Comparison of ENCODE assay signal across 19 cellular contexts in genomic region chr7:18179058-18179457, GRCh38.
DNase-seq lines count a peak whose midpoint lies in the region; ATAC-seq and TF ChIP-seq lines count a peak whose summit lies in the region.
"Had no signal": no experiment of that assay in that cellular context is flagged by ENCODE, and none has a peak within 500 bp of the region (broad histone marks: within the 10 kb centered on the region; RNA-seq: fewer than 3 reads in every experiment).

No MANE protein-coding gene starts in this region.

- H3K27ac Mint-ChIP-seq in CD8-positive, alpha-beta T cell, result no peak overlapping the region
- H3K27ac Mint-ChIP-seq: activated CD4-positive, alpha-beta T cell treated with anti-CD3 and anti-CD28 coated beads for 36 hours had no signal

- POLR2A ChIA-PET in CD8-positive, alpha-beta T cell (lab: Charles Lee), result no interaction called here

- intact Hi-C loops in esophagus muscularis mucosa (cut with DNase I), result no loop called here
- intact Hi-C loops in CD8-positive, alpha-beta T cell (cut with DNase I, micrococcal nuclease), result no loop called here

- no peak for TF ChIP-seq EP300 in esophagus muscularis mucosa (IDR thresholded peaks at IDR 0.05)

- H3K4me3 ChIP-seq in esophagus muscularis mucosa, result no peak overlapping the region
- H3K4me3 ChIP-seq in CD8-positive, alpha-beta T cell (ENCODE audit: low read depth, low read length), result no peak overlapping the region
- H3K4me3 ChIP-seq: adrenal gland, lung, right lobe of liver had no signal

- H3K27me3 Mint-ChIP-seq in CD8-positive, alpha-beta T cell (ENCODE audit: low read depth), result peaks cover 5% of the 10 kb centered on the region
- H3K27me3 Mint-ChIP-seq: central memory CD8-positive, alpha-beta T cell; IgD-negative memory B cell had no signal

- no peak for TF ChIP-seq POLR2A in esophagus muscularis mucosa (IDR thresholded peaks at IDR 0.05; ENCODE audit: low read depth)

- H3K36me3 Mint-ChIP-seq in CD8-positive, alpha-beta T cell, result no peaks in the 10 kb centered on the region
- H3K36me3 Mint-ChIP-seq: IgD-negative memory B cell had no signal

- no peaks in the 10 kb centered on the region for H3K27me3 ChIP-seq in esophagus muscularis mucosa
- no peaks in the 10 kb centered on the region for H3K27me3 ChIP-seq in CD8-positive, alpha-beta T cell (ENCODE audit: insufficient read depth, low read length)
- H3K27me3 ChIP-seq: adrenal gland, right lobe of liver had no signal

- TF ChIP-seq CTCF in esophagus muscularis mucosa (IDR thresholded peaks at IDR 0.05), result no peak
- TF ChIP-seq CTCF in CD8-positive, alpha-beta T cell (IDR thresholded peaks at IDR 0.05), result no peak

- H3K9me3 Mint-ChIP-seq in CD8-positive, alpha-beta T cell, result no peaks in the 10 kb centered on the region
- H3K9me3 Mint-ChIP-seq: central memory CD8-positive, alpha-beta T cell had no signal

- ATAC-seq in HG03354 (IDR thresholded peaks at IDR 0.05; ENCODE audit: poor library complexity, severe bottlenecking, unreplicated experiment), result peak; percentile 33
- no peak for ATAC-seq in CD8-positive, alpha-beta T cell

- DNase-seq in Daoy (ENCODE audit: low read depth) (peak; percentile 41), RPMI8226 (peak; percentile 26), fibroblast of gingiva (ENCODE audit: low read depth) (peak; percentile 57), ecto neural progenitor cell (ENCODE audit: low spot score) (no peak), esophagus muscularis mucosa (ENCODE audit: extremely low spot score) (no peak)
- DNase-seq in stimulated activated CD4-positive, alpha-beta T cell treated with anti-CD3 and anti-CD28 coated beads, Interleukin-4, amount 100 ng/mL, for 1 hour, result no peak
- no peak for DNase-seq in CD8-positive, alpha-beta T cell
- DNase-seq: activated CD4-positive, alpha-beta T cell treated with anti-CD3 and anti-CD28 coated beads for 36 hours; adrenal gland; effector memory CD4-positive, alpha-beta T cell; NCI-H1092; NCI-H2081 treated with DMSO at 0.1 percent for 48 hours; NCI-H524 treated with DMSO at 0.1 percent for 48 hours; right lobe of liver; stimulated activated CD4-positive, alpha-beta T cell treated with anti-CD3 and anti-CD28 coated beads, Interleukin-1b, Interleukin-23, amount 100 ng/mL, for 48 hours had no signal

- H3K4me1 Mint-ChIP-seq in CD8-positive, alpha-beta T cell (ENCODE audit: low read depth), result no peaks in the 10 kb centered on the region

- H3K4me3 Mint-ChIP-seq in CD8-positive, alpha-beta T cell, result no peak overlapping the region
- H3K4me3 Mint-ChIP-seq: activated CD4-positive, alpha-beta T cell treated with anti-CD3 and anti-CD28 coated beads for 36 hours had no signal

- H3K27ac ChIP-seq in esophagus muscularis mucosa (replicated peaks in 1 of 4), result no peak overlapping the region
- H3K27ac ChIP-seq in CD8-positive, alpha-beta T cell (ENCODE audit: low read depth, low read length), result no peak overlapping the region
- H3K27ac ChIP-seq: adrenal gland, right lobe of liver had no signal

- no peaks in the 10 kb centered on the region for H3K36me3 ChIP-seq in esophagus muscularis mucosa
- no peaks in the 10 kb centered on the region for H3K36me3 ChIP-seq in CD8-positive, alpha-beta T cell (ENCODE audit: insufficient read depth, low read length)
- H3K36me3 ChIP-seq: adrenal gland, right lobe of liver had no signal

- CTCF ChIA-PET in CD8-positive, alpha-beta T cell (lab: Charles Lee), result no interaction called here

- H3K4me1 ChIP-seq in esophagus muscularis mucosa, result peaks cover 7 to 44% (median 33%) of the 10 kb centered on the region in 4 donors
- no peaks in the 10 kb centered on the region for H3K4me1 ChIP-seq in CD8-positive, alpha-beta T cell (ENCODE audit: insufficient read depth, low read length)
- H3K4me1 ChIP-seq: right lobe of liver had no signal

- H3K9me3 ChIP-seq in esophagus muscularis mucosa, result no peaks in the 10 kb centered on the region
- no peaks in the 10 kb centered on the region for H3K9me3 ChIP-seq in CD8-positive, alpha-beta T cell (ENCODE audit: low read length)
- H3K9me3 ChIP-seq: adrenal gland, right lobe of liver had no signal

Comparison
In these comparisons a context has a peak if more than half of its experiments do, and no peak if none do; other contexts are left out.
1. DNase-seq: peak in Daoy (single experiment), RPMI8226 (single experiment) and fibroblast of gingiva (single experiment); none in stimulated activated CD4-positive, alpha-beta T cell treated with anti-CD3 and anti-CD28 coated beads, Interleukin-4, amount 100 ng/mL, for 1 hour (single experiment), ecto neural progenitor cell (single experiment), esophagus muscularis mucosa (single experiment) and CD8-positive, alpha-beta T cell (0 of 7).